Comparison of ENCODE assay signal across 28 cellular contexts in the genomic region with DNA sequence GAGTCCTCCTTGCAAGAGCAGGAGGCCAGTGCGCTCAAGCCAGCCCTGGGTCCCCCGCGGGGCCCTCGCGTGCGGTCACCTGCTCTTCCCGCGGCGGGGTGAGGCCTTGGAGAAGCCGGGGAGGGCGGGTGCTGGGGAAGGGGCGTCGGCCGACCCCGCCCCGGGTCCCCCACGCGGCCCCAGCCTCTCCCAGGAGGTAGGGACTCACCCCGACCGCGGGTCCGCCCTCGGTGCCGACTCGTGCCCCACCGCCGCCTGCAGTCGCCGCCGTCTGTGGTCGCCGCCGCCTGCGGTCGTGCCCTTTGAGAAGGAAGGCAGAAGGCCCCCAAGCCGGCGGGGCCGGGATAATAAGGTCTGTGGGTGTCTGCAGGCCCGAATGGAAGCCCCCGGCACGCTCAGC. TPM values are rescaled to one million over a fixed set of nuclear protein-coding genes. Genes with fewer than 3 reads are reported as not detected.
"Had no signal": no experiment of that assay in that cellular context is flagged by ENCODE, and none has a peak within 500 bp of the region (broad histone marks: within the 10 kb centered on the region; RNA-seq: fewer than 3 reads in every experiment).

No MANE protein-coding gene starts in this region.

- H3K4me1 ChIP-seq: esophagus muscularis mucosa, gastrocnemius medialis had no signal

- H3K9me3 Mint-ChIP-seq: activated CD4-positive, alpha-beta T cell treated with anti-CD3 and anti-CD28 coated beads, Interleukin-2, amount 10 ng/mL, durations not matched to agents 7 days and 5 days; activated naive CD4-positive, alpha-beta T cell treated with anti-CD3 and anti-CD28 coated beads, Interleukin-2, amount 10 ng/mL, durations not matched to agents 7 days and 5 days; activated naive CD8-positive, alpha-beta T cell treated with anti-CD3 and anti-CD28 coated beads, Interleukin-2, amount 10 ng/mL, durations not matched to agents 7 days and 5 days; effector memory CD8-positive, alpha-beta T cell had no signal

- H3K9me3 ChIP-seq: gastrocnemius medialis had no signal

- H3K4me1 Mint-ChIP-seq: activated CD4-positive, alpha-beta memory T cell treated with anti-CD3 and anti-CD28 coated beads, Interleukin-2, amount 10 ng/mL, durations not matched to agents 7 days and 5 days; activated CD4-positive, alpha-beta T cell treated with anti-CD3 and anti-CD28 coated beads, Interleukin-2, amount 10 ng/mL, durations not matched to agents 7 days and 5 days; activated naive CD4-positive, alpha-beta T cell treated with anti-CD3 and anti-CD28 coated beads, Interleukin-2, amount 10 ng/mL, durations not matched to agents 7 days and 5 days; activated naive CD8-positive, alpha-beta T cell treated with anti-CD3 and anti-CD28 coated beads, Interleukin-2, amount 10 ng/mL, durations not matched to agents 7 days and 5 days had no signal

- H3K4me3 ChIP-seq: esophagus muscularis mucosa, gastrocnemius medialis had no signal

- H3K27ac ChIP-seq: brain microvascular endothelial cell, esophagus muscularis mucosa, foreskin keratinocyte, gastrocnemius medialis had no signal

- ATAC-seq: activated naive CD4-positive, alpha-beta T cell treated with anti-CD3 and anti-CD28 coated beads, Interleukin-2, amount 50 U/mL, for 72 hours; activated T-cell treated with anti-CD3 and anti-CD28 coated beads, Interleukin-2, amount 50 U/mL, for 72 hours; effector memory CD8-positive, alpha-beta T cell; foreskin keratinocyte; gastrocnemius medialis had no signal

- H3K27me3 ChIP-seq: brain microvascular endothelial cell, foreskin keratinocyte, gastrocnemius medialis had no signal

- H3K36me3 ChIP-seq: brain microvascular endothelial cell, esophagus muscularis mucosa, gastrocnemius medialis had no signal

- H3K27ac Mint-ChIP-seq: activated CD4-positive, alpha-beta memory T cell treated with anti-CD3 and anti-CD28 coated beads, Interleukin-2, amount 10 ng/mL, durations not matched to agents 7 days and 5 days; activated CD4-positive, alpha-beta T cell treated with anti-CD3 and anti-CD28 coated beads, Interleukin-2, amount 10 ng/mL, durations not matched to agents 7 days and 5 days; activated naive CD4-positive, alpha-beta T cell treated with anti-CD3 and anti-CD28 coated beads, Interleukin-2, amount 10 ng/mL, durations not matched to agents 7 days and 5 days; activated naive CD4-positive, alpha-beta T cell treated with anti-CD3 and anti-CD28 coated beads, Interleukin-2, amount 50 U/mL, for 72 hours; activated naive CD8-positive, alpha-beta T cell treated with anti-CD3 and anti-CD28 coated beads, Interleukin-2, amount 10 ng/mL, durations not matched to agents 7 days and 5 days; activated T-cell treated with anti-CD3 and anti-CD28 coated beads, Interleukin-2, amount 50 U/mL, for 24 hours; activated T-cell treated with anti-CD3 and anti-CD28 coated beads, Interleukin-2, amount 50 U/mL, for 72 hours; effector memory CD8-positive, alpha-beta T cell had no signal

- DNase-seq: activated CD4-positive, alpha-beta memory T cell treated with anti-CD3 and anti-CD28 coated beads, Interleukin-2, amount 10 ng/mL, durations not matched to agents 7 days and 5 days; activated CD4-positive, alpha-beta T cell treated with anti-CD3 and anti-CD28 coated beads for 4 hours; activated CD4-positive, alpha-beta T cell treated with anti-CD3 and anti-CD28 coated beads, Interleukin-2, amount 10 ng/mL, durations not matched to agents 7 days and 5 days; activated CD4-positive, alpha-beta T cell treated with anti-CD3 and anti-CD28 coated beads, Interleukin-2, amount 50 U/mL, for 4 hours; activated CD4-positive, CD25-positive, alpha-beta regulatory T cell; activated CD4-positive, CD25-positive, alpha-beta regulatory T cell treated with anti-CD3 and anti-CD28 coated beads, Interleukin-2, amount 50 U/mL, for 72 hours; activated CD8-positive, alpha-beta memory T cell treated with anti-CD3 and anti-CD28 coated beads, Interleukin-2, amount 50 U/mL, for 48 hours; activated gamma-delta T cell; activated naive CD4-positive, alpha-beta T cell; activated naive CD4-positive, alpha-beta T cell treated with anti-CD3 and anti-CD28 coated beads, Interleukin-2, amount 10 ng/mL, durations not matched to agents 7 days and 5 days; activated naive CD8-positive, alpha-beta T cell treated with anti-CD3 and anti-CD28 coated beads, Interleukin-2, amount 10 ng/mL, durations not matched to agents 7 days and 5 days; activated T-cell treated with anti-CD3 and anti-CD28 coated beads for 4 hours; activated T-cell treated with anti-CD3 and anti-CD28 coated beads, Interleukin-2, amount 50 U/mL, for 24 hours; activated T-cell treated with anti-CD3 and anti-CD28 coated beads, Interleukin-2, amount 50 U/mL, for 72 hours; brain microvascular endothelial cell; caudate nucleus; cortex of kidney; dermis blood vessel endothelial cell; effector CD4-positive, alpha-beta T cell; effector memory CD8-positive, alpha-beta T cell; erythroblast; foreskin keratinocyte; gastrocnemius medialis; glutamatergic neuron; T-helper 2 cell had no signal

- H3K4me3 Mint-ChIP-seq: activated CD4-positive, alpha-beta memory T cell treated with anti-CD3 and anti-CD28 coated beads, Interleukin-2, amount 10 ng/mL, durations not matched to agents 7 days and 5 days; activated CD4-positive, alpha-beta T cell treated with anti-CD3 and anti-CD28 coated beads, Interleukin-2, amount 10 ng/mL, durations not matched to agents 7 days and 5 days; activated naive CD4-positive, alpha-beta T cell treated with anti-CD3 and anti-CD28 coated beads, Interleukin-2, amount 10 ng/mL, durations not matched to agents 7 days and 5 days; activated naive CD8-positive, alpha-beta T cell treated with anti-CD3 and anti-CD28 coated beads, Interleukin-2, amount 10 ng/mL, durations not matched to agents 7 days and 5 days; activated T-cell treated with anti-CD3 and anti-CD28 coated beads, Interleukin-2, amount 50 U/mL, for 24 hours; activated T-cell treated with anti-CD3 and anti-CD28 coated beads, Interleukin-2, amount 50 U/mL, for 72 hours; effector memory CD8-positive, alpha-beta T cell had no signal

RNA-seq across cellular contexts. Expression of a gene that starts 53.5 kb away (rescaled TPM):
- total RNA-seq: activated naive CD8-positive, alpha-beta T cell treated with anti-CD3 and anti-CD28 coated beads, Interleukin-2, amount 10 ng/mL, durations not matched to agents 7 days and 5 days; chondrocyte; dermis blood vessel endothelial cell; esophagus muscularis mucosa; gastrocnemius medialis had no signal
